In genomic region chr22:46108564-46109473, GRCh38 we compare ENCODE assay signal across 9 cellular contexts. TPM values are rescaled to one million over a fixed set of nuclear protein-coding genes. Genes with fewer than 3 reads are reported as not detected.
A peak's percentile ranks its signal among the peaks of the same experiment; 100 is the strongest.
DNase-seq lines count a peak whose midpoint lies in the region; ATAC-seq lines count a peak whose summit lies in the region.
"Had no signal": no experiment of that assay in that cellular context is flagged by ENCODE, and none has a peak within 500 bp of the region (broad histone marks: within the 10 kb centered on the region; RNA-seq: fewer than 3 reads in every experiment).

No MANE protein-coding gene starts in this region.

- H3K27ac ChIP-seq in skin epidermis, result peak overlapping the region in 17 of 21 experiments; percentile 16 to 92 (median 83)

- no peak overlapping the region for H3K4me3 ChIP-seq in skin epidermis

- ATAC-seq in left cardiac atrium, result peak; percentile 20 to 45
- ATAC-seq in GM21576 (IDR thresholded peaks at IDR 0.05; ENCODE audit: unreplicated experiment), result no peak

- peak; percentile 40 for DNase-seq in H4 (ENCODE audit: low spot score)
- DNase-seq in amniotic epithelial cell (ENCODE audit: low read depth), result peak; percentile 53
- peak; percentile 73 for DNase-seq in left cardiac atrium
- DNase-seq in RKO (ENCODE audit: low spot score), result no peak
- DNase-seq in NCI-H345 treated with DMSO at 0.1 percent for 48 hours (lab: John Stamatoyannopoulos, UW; ENCODE audit: unreplicated experiment), result no peak
- no peak for DNase-seq in foreskin melanocyte
- DNase-seq: T-helper 1 cell had no signal

- intact Hi-C loops in left cardiac atrium (cut with DNase I), result no loop called here

RNA-seq across cellular contexts. Expression of gene PPARA, which starts 41.5 kb away (rescaled TPM):
- 4.2 and 4.6 TPM in 2 replicates for total RNA-seq in H4 (2014; rRNA removed; shearing (Covaris generic))
- 10 to 100 TPM; 49.6 to 66.2 TPM for total RNA-seq in left cardiac atrium

Comparison
In these comparisons a context has a peak if more than half of its experiments do, and no peak if none do; other contexts are left out.
1. DNase-seq: peak in H4 (single experiment), amniotic epithelial cell (single experiment) and left cardiac atrium (single experiment); none in RKO (single experiment), NCI-H345 treated with DMSO at 0.1 percent for 48 hours (single experiment) and foreskin melanocyte (single experiment).